ENCODE assay signal across 8 cellular contexts in the genomic region with DNA sequence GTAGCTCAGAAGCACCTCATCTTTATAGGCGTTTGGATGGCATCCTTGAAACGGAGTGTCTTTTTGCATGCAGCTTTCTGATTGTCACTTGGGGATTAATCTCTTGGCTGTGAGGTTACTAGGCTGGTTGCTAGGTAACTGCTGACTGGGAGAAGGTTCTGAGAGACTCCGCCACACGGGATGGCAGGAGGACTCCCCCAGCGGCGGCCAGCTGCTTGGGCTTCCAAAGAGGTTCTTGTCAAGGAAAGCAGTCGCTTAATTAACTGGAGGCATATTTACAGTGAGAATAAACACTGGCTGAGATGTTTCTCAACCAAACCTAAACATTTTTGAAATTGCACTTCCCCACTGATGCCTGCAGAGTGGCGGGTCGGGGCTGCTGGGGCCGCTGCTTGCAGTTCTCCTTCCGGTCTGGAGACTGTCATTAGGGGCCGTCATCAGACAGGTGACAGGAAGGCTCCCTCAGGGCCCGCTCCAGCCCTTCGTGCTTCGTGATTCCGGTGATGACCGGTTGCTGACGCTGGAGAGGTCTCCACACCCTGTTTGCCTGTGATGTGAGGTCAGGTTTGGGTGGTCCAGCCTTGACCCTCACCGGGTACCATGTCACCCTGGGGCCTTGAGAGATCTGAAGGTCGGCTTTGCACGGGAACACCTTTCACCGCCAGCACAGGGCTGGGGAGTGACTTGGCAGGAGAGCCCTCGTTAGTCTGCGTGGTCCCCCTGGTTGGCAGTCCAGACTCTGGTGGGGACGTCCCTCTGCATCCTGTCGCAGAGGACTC. TPM values are rescaled to one million over a fixed set of nuclear protein-coding genes. Genes with fewer than 3 reads are reported as not detected.
DNase-seq lines count a peak whose midpoint lies in the region; ATAC-seq and TF ChIP-seq lines count a peak whose summit lies in the region.

No MANE protein-coding gene starts in this region.

- H3K4me2 ChIP-seq in skeletal muscle satellite cell (ENCODE audit: low read length): peak overlapping the region; percentile 8

- H3K4me1 ChIP-seq in skeletal muscle satellite cell (ENCODE audit: control insufficient read depth, insufficient read depth, low read length): peaks cover 16% of the 10 kb centered on the region

- H3K27me3 ChIP-seq in skeletal muscle satellite cell (ENCODE audit: control insufficient read depth, insufficient read depth, low read length): peaks cover 59% of the 10 kb centered on the region

- no peak for ATAC-seq in HG02588 (IDR thresholded peaks at IDR 0.05; ENCODE audit: unreplicated experiment)

- peak; percentile 31 for DNase-seq in NCI-H748 (lab: John Stamatoyannopoulos, UW; ENCODE audit: unreplicated experiment)
- no peak for DNase-seq in NCI-H748 treated with DMSO at 0.1 percent for 48 hours (lab: John Stamatoyannopoulos, UW)
- DNase-seq in M059J (ENCODE audit: low read depth): peak; percentile 43
- DNase-seq in choroid plexus epithelial cell (ENCODE audit: low read depth): peak; percentile 48
- no peak for DNase-seq in NK-92 (lab: John Stamatoyannopoulos, UW; ENCODE audit: unreplicated experiment)
- DNase-seq in NCI-H774 (lab: John Stamatoyannopoulos, UW): no peak

- no peaks in the 10 kb centered on the region for H3K36me3 ChIP-seq in skeletal muscle satellite cell (ENCODE audit: insufficient read depth, low read length)

- H3K9me3 ChIP-seq in skeletal muscle satellite cell (replicated peaks; ENCODE audit: low read length): no peaks in the 10 kb centered on the region

- no peak overlapping the region for H3K9ac ChIP-seq in skeletal muscle satellite cell (ENCODE audit: low read depth, low read length)

- H3K4me3 ChIP-seq in choroid plexus epithelial cell (ENCODE audit: low read depth, low read length) (no peak overlapping the region), skeletal muscle satellite cell (ENCODE audit: low read length) (no peak overlapping the region)

- peak; percentile 17 for TF ChIP-seq CTCF in choroid plexus epithelial cell (conservative IDR thresholded peaks at IDR 0.05; ENCODE audit: low read depth, low read length)

RNA-seq across cellular contexts. Expression of gene NSG1, which starts 9.1 kb away (rescaled TPM):
- total RNA-seq in M059J (2014; rRNA removed; shearing (Covaris generic)): 0.20 TPM in 1 of 2 replicates, not detected in the other
- total RNA-seq in skeletal muscle satellite cell (2012; rRNA removed): 0.51 TPM in 1 of 2 replicates, not detected in the other

Comparison
In these comparisons a context has a peak if more than half of its experiments do, and no peak if none do; other contexts are left out.
1. DNase-seq: peak in NCI-H748 (single experiment), M059J (single experiment) and choroid plexus epithelial cell (single experiment); none in NCI-H748 treated with DMSO at 0.1 percent for 48 hours (single experiment), NK-92 (single experiment) and NCI-H774 (single experiment).